Comparison of ENCODE assay signal across 15 cellular contexts in genomic region chr17:28252436-28252835, GRCh38.
DNase-seq lines count a peak whose midpoint lies in the region; ATAC-seq and TF ChIP-seq lines count a peak whose summit lies in the region.
"Had no signal": no experiment of that assay in that cellular context is flagged by ENCODE, and none has a peak within 500 bp of the region (broad histone marks: within the 10 kb centered on the region; RNA-seq: fewer than 3 reads in every experiment).

No MANE protein-coding gene starts in this region.

- peak overlapping the region; percentile 45 for H4K91ac ChIP-seq in mesenchymal stem cell (ENCODE audit: low read length)

- H3K27ac Mint-ChIP-seq in Calu3 (ENCODE audit: unreplicated experiment) = no peak overlapping the region
- H3K27ac Mint-ChIP-seq: activated CD4-positive, alpha-beta memory T cell treated with anti-CD3 and anti-CD28 coated beads for 36 hours; activated naive CD8-positive, alpha-beta T cell treated with anti-CD3 and anti-CD28 coated beads, Interleukin-2, amount 50 U/mL, for 24 hours; IgD-negative memory B cell had no signal

- no peak overlapping the region for H3K23ac ChIP-seq in mesenchymal stem cell (ENCODE audit: low read length in 2 of 2)

- H3K9ac ChIP-seq in mesenchymal stem cell (ENCODE audit: low read length) = no peak overlapping the region

- no peak overlapping the region for H2BK5ac ChIP-seq in mesenchymal stem cell (ENCODE audit: low read depth, low read length, poor library complexity, severe bottlenecking)

- H3K4me1 ChIP-seq in mesenchymal stem cell (ENCODE audit: control insufficient read depth, insufficient read depth, low read depth, low read length) (peaks cover 11% of the 10 kb centered on the region), ovary (ENCODE audit: insufficient read depth) (peaks cover 1% of the 10 kb centered on the region)

- peaks cover 2% of the 10 kb centered on the region for H3K27me3 ChIP-seq in brain microvascular endothelial cell (replicated peaks)
- peaks cover 39 to 70% of the 10 kb centered on the region in 2 experiments for H3K27me3 ChIP-seq in mesenchymal stem cell (ENCODE audit: control insufficient read depth in 1 of 2, insufficient read depth in 1 of 2, low read length in 2 of 2)
- H3K27me3 ChIP-seq in ovary = no peaks in the 10 kb centered on the region
- H3K27me3 ChIP-seq: right atrium auricular region had no signal

- H3K9me3 Mint-ChIP-seq in Calu3 (ENCODE audit: low read depth, unreplicated experiment) = no peaks in the 10 kb centered on the region
- H3K9me3 Mint-ChIP-seq: activated CD4-positive, alpha-beta memory T cell treated with anti-CD3 and anti-CD28 coated beads for 36 hours; activated naive CD8-positive, alpha-beta T cell treated with anti-CD3 and anti-CD28 coated beads, Interleukin-2, amount 50 U/mL, for 24 hours; activated T-cell treated with anti-CD3 and anti-CD28 coated beads, Interleukin-2, amount 50 U/mL, for 4 hours; IgD-negative memory B cell had no signal

- no TSS peak for BruUV-seq in Calu3 (replicated peaks; lab: Mats Ljungman, UMichigan)

- H3K18ac ChIP-seq in mesenchymal stem cell (ENCODE audit: low read depth in 1 of 2, low read length in 2 of 2) = no peak overlapping the region

- H3K79me1 ChIP-seq in mesenchymal stem cell (replicated peaks; ENCODE audit: low read length, poor library complexity, severe bottlenecking) = no peaks in the 10 kb centered on the region

- TF ChIP-seq POLR2A in ovary (IDR thresholded peaks at IDR 0.05) = no peak

- no peak for TF ChIP-seq EP300 in ovary (IDR thresholded peaks at IDR 0.05)

- no peak overlapping the region for H2BK12ac ChIP-seq in mesenchymal stem cell (ENCODE audit: low read length in 2 of 2)

- in situ Hi-C loops in brain microvascular endothelial cell (cut with HindIII; ENCODE audit: low pct_ligation_motif_present, low sequenced_read_pairs) = no loop called here

- H2AK5ac ChIP-seq in mesenchymal stem cell (ENCODE audit: low read length, severe bottlenecking) = no peak overlapping the region

- WGBS in mesenchymal stem cell = 58% methylated on average over 7 of the region's 7 CpGs
- 74 to 85% (median 77%) methylated on average over 7 of the region's 7 CpGs for WGBS in ovary, 3 donors

- peaks cover 13% of the 10 kb centered on the region for H3K36me3 Mint-ChIP-seq in Calu3 (ENCODE audit: insufficient read depth, unreplicated experiment)
- H3K36me3 Mint-ChIP-seq: activated CD4-positive, alpha-beta memory T cell treated with anti-CD3 and anti-CD28 coated beads for 36 hours had no signal

- no peak for DNase-seq in Calu3
- DNase-seq in HT1080 (ENCODE audit: low read depth) = peak; percentile 68
- peak; percentile 18 for DNase-seq in brain microvascular endothelial cell
- peak; percentile 21 for DNase-seq in mesenchymal stem cell
- no peak for DNase-seq in ovary
- DNase-seq in left colon = no peak
- DNase-seq in anterior cingulate cortex (lab: John Stamatoyannopoulos, UW) = no peak
- DNase-seq: activated CD4-positive, alpha-beta memory T cell treated with anti-CD3 and anti-CD28 coated beads for 36 hours; activated T-cell treated with anti-CD3 and anti-CD28 coated beads, Interleukin-2, amount 50 U/mL, for 4 hours; NCI-H748 treated with DMSO at 0.1 percent for 48 hours had no signal

- peaks cover 13% of the 10 kb centered on the region for H3K4me1 Mint-ChIP-seq in Calu3 (ENCODE audit: low read depth, unreplicated experiment)

- no peak overlapping the region for H2BK120ac ChIP-seq in mesenchymal stem cell (ENCODE audit: low read depth, low read length)

- H2BK15ac ChIP-seq in mesenchymal stem cell (ENCODE audit: low read depth, poor library complexity, severe bottlenecking) = no peak overlapping the region

- intact Hi-C loops in Calu3 (cut with micrococcal nuclease; ENCODE audit: unreplicated experiment) (loop anchor here (10.0 kb wide), 1 partner anchor 448 kb away; the partner anchor contains the start of gene NOS2), ovary (cut with DNase I) (loop anchor here in 2 of 4 donors (10.0 kb wide), 1 partner anchor 448 kb away; the partner anchor contains the start of gene NOS2 (in 2 of the 2)), left colon (cut with DNase I, micrococcal nuclease) (loop anchor here in 1 of 2 donors (10.0 kb wide), 1 partner anchor 448 kb away; the partner anchor contains the start of gene NOS2)

- H3K27me3 Mint-ChIP-seq in Calu3 (ENCODE audit: unreplicated experiment) = peaks cover 22% of the 10 kb centered on the region

- CTCF ChIA-PET in Calu3 (lab: Charles Lee) = interaction anchor here (1.5 kb wide), 1 partner anchor 19 kb away, joined by 11 read pairs; no protein-coding TSS in a partner anchor

- no peak overlapping the region for H3K14ac ChIP-seq in mesenchymal stem cell (ENCODE audit: low read length in 2 of 2)

- H3K36me3 ChIP-seq in brain microvascular endothelial cell (replicated peaks) (no peaks in the 10 kb centered on the region), mesenchymal stem cell (ENCODE audit: control insufficient read depth in 1 of 2, insufficient read depth in 2 of 2, low read depth in 1 of 2, low read length in 2 of 2) (no peaks in the 10 kb centered on the region), ovary (no peaks in the 10 kb centered on the region)
- H3K36me3 ChIP-seq: right atrium auricular region had no signal

- H3K4me3 Mint-ChIP-seq in Calu3 (ENCODE audit: low read depth, unreplicated experiment) = peak overlapping the region; percentile 72
- H3K4me3 Mint-ChIP-seq: neural crest cell had no signal

- ATAC-seq in GM18498 (IDR thresholded peaks at IDR 0.05; ENCODE audit: unreplicated experiment) (no peak), left colon (no peak)

- H3K9me3 ChIP-seq in mesenchymal stem cell (ENCODE audit: control insufficient read depth, low read length) = no peaks in the 10 kb centered on the region
- no peaks in the 10 kb centered on the region for H3K9me3 ChIP-seq in ovary
- H3K9me3 ChIP-seq: right atrium auricular region had no signal

- TF ChIP-seq CTCF in Calu3 (IDR thresholded peaks at IDR 0.05; ENCODE audit: unreplicated experiment) (no peak), brain microvascular endothelial cell (IDR thresholded peaks at IDR 0.05; ENCODE audit: low read depth, low read length, missing control alignments) (no peak), ovary (IDR thresholded peaks at IDR 0.05) (no peak)

- H3K4me2 ChIP-seq in mesenchymal stem cell (ENCODE audit: low read length, poor library complexity, severe bottlenecking) = no peak overlapping the region

- no peak overlapping the region for H2AFZ ChIP-seq in mesenchymal stem cell (ENCODE audit: low read depth, low read length)

- no peak overlapping the region for H3K4me3 ChIP-seq in brain microvascular endothelial cell (ENCODE audit: low read depth, low read length)
- H3K4me3 ChIP-seq in mesenchymal stem cell (ENCODE audit: insufficient read depth in 1 of 2, low read depth in 1 of 2, low read length in 2 of 2) = no peak overlapping the region
- no peak overlapping the region for H3K4me3 ChIP-seq in ovary

- H3K27ac ChIP-seq in brain microvascular endothelial cell (no peak overlapping the region), mesenchymal stem cell (ENCODE audit: low read length, poor library complexity, severe bottlenecking) (no peak overlapping the region), ovary (no peak overlapping the region)
- H3K27ac ChIP-seq: right atrium auricular region had no signal

- no peak overlapping the region for H3K4ac ChIP-seq in mesenchymal stem cell (ENCODE audit: low read depth in 1 of 2, low read length in 2 of 2)

- no peak overlapping the region for H4K8ac ChIP-seq in mesenchymal stem cell (ENCODE audit: low read length)

Comparison
In these comparisons a context has a peak if more than half of its experiments do, and no peak if none do; other contexts are left out.
1. DNase-seq: peak in HT1080 (single experiment), brain microvascular endothelial cell (single experiment) and mesenchymal stem cell (single experiment); none in Calu3 (single experiment), ovary (0 of 5), left colon (0 of 2) and anterior cingulate cortex (0 of 58).